In the genomic region with DNA sequence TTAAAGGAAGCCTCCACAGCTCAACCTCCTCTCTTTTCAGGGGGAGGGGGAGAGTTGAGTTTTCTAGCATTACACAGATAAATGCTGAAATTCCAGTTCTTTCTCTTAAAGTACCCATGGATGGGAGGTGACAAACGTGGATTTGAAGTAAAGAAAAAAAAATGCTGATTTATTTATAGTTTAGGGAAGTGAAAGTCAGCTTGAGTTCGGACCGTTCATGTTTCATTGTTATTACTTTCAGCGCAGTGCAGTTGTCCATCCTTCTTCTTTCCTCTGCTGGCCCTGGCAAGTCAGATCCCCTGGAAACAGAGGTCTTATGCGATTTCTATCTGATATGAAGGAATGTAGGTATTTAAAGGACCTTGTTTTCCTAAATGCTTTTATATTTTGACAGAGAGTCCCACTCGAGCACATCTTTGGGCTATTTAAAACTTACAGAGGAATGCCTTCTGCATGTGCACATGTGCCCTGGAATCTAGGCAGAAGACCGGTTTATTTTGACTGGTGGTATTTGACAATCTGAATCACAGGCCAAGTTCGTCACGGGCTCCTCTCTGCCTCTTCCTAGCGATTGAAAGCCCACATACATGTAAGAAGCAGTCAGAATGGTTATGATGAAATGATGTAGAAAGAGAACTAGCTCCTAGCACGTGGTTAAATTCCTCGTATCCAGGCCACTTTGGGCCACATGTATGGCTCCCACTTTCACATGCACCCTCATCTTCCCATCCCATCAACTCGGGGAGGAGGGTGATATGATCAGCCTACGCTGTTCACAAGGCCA, we compare ENCODE assay signal across 12 cellular contexts.
DNase-seq lines count a peak whose midpoint lies in the region; ATAC-seq and TF ChIP-seq lines count a peak whose summit lies in the region.
"Had no signal": no experiment of that assay in that cellular context is flagged by ENCODE, and none has a peak within 500 bp of the region (broad histone marks: within the 10 kb centered on the region; RNA-seq: fewer than 3 reads in every experiment).

No MANE protein-coding gene starts in this region.

- peaks cover 3% of the 10 kb centered on the region for H3K9me3 Mint-ChIP-seq in activated naive CD8-positive, alpha-beta T cell treated with anti-CD3 and anti-CD28 coated beads, Interleukin-2, amount 50 U/mL, for 24 hours
- H3K9me3 Mint-ChIP-seq: activated CD4-positive, alpha-beta memory T cell treated with anti-CD3 and anti-CD28 coated beads for 36 hours had no signal

- peaks cover 2% of the 10 kb centered on the region for H3K27me3 Mint-ChIP-seq in activated naive CD8-positive, alpha-beta T cell treated with anti-CD3 and anti-CD28 coated beads, Interleukin-2, amount 50 U/mL, for 24 hours
- H3K27me3 Mint-ChIP-seq: activated CD4-positive, alpha-beta memory T cell treated with anti-CD3 and anti-CD28 coated beads for 36 hours had no signal

- no peaks in the 10 kb centered on the region for H3K36me3 Mint-ChIP-seq in activated naive CD8-positive, alpha-beta T cell treated with anti-CD3 and anti-CD28 coated beads, Interleukin-2, amount 50 U/mL, for 24 hours (ENCODE audit: low read depth)
- H3K36me3 Mint-ChIP-seq: activated CD4-positive, alpha-beta memory T cell treated with anti-CD3 and anti-CD28 coated beads for 36 hours had no signal

- peaks cover 20% of the 10 kb centered on the region for H3K4me1 Mint-ChIP-seq in activated naive CD8-positive, alpha-beta T cell treated with anti-CD3 and anti-CD28 coated beads, Interleukin-2, amount 50 U/mL, for 24 hours

- H3K27ac Mint-ChIP-seq in activated naive CD8-positive, alpha-beta T cell treated with anti-CD3 and anti-CD28 coated beads, Interleukin-2, amount 50 U/mL, for 24 hours = no peak overlapping the region
- H3K27ac Mint-ChIP-seq: activated CD4-positive, alpha-beta memory T cell treated with anti-CD3 and anti-CD28 coated beads for 36 hours had no signal

- DNase-seq in globus pallidus (ENCODE audit: low spot score) (peak; percentile 18), NCI-H446 (lab: John Stamatoyannopoulos, UW) (no peak)
- DNase-seq in stimulated activated CD4-positive, alpha-beta T cell treated with anti-CD3 and anti-CD28 coated beads, Interleukin-1b, Interleukin-23, amount 100 ng/mL, for 48 hours = no peak
- no peak for DNase-seq in activated naive CD8-positive, alpha-beta T cell treated with anti-CD3 and anti-CD28 coated beads, Interleukin-2, amount 50 U/mL, for 24 hours
- DNase-seq: activated CD4-positive, alpha-beta memory T cell treated with anti-CD3 and anti-CD28 coated beads for 36 hours; DMS79; NK-92 treated with Interleukin-12 subunit alpha and Interleukin-12 subunit beta, amount 100 ng/mL, for 24 hours; pancreas had no signal

- H3K4me3 Mint-ChIP-seq in activated naive CD8-positive, alpha-beta T cell treated with anti-CD3 and anti-CD28 coated beads, Interleukin-2, amount 50 U/mL, for 24 hours = no peak overlapping the region
- H3K4me3 Mint-ChIP-seq: activated CD4-positive, alpha-beta memory T cell treated with anti-CD3 and anti-CD28 coated beads for 36 hours had no signal

- ATAC-seq in GM18858 (IDR thresholded peaks at IDR 0.05; ENCODE audit: unreplicated experiment) (peak; percentile 70), GM21786 (IDR thresholded peaks at IDR 0.05; ENCODE audit: unreplicated experiment) (peak; percentile 85), HG03469 (IDR thresholded peaks at IDR 0.05; ENCODE audit: unreplicated experiment) (peak; percentile 79), SK-N-SH treated with all-trans-retinoic acid at 6 μM for 48 hours (no peak)
- no peak for ATAC-seq in activated naive CD8-positive, alpha-beta T cell treated with anti-CD3 and anti-CD28 coated beads, Interleukin-2, amount 50 U/mL, for 24 hours

TF ChIP-seq in SK-N-SH treated with all-trans-retinoic acid at 6 μM for 48 hours, 23 proteins besides CTCF, POLR2A, EP300 and RAD21 (continues in another document):
- TF ChIP-seq ZNF70 (CRISPR knock-in tag; IDR thresholded peaks at IDR 0.05) (no peak), PPARA (CRISPR knock-in tag; IDR thresholded peaks at IDR 0.05; ENCODE audit: borderline replicate concordance) (no peak), BACH2 (CRISPR knock-in tag; IDR thresholded peaks at IDR 0.05; ENCODE audit: borderline replicate concordance) (no peak), ZC3H10 (CRISPR knock-in tag; IDR thresholded peaks at IDR 0.05) (no peak), GLIS3 (CRISPR knock-in tag; IDR thresholded peaks at IDR 0.05) (no peak), RARB (CRISPR knock-in tag; IDR thresholded peaks at IDR 0.05) (no peak), ZFP3 (CRISPR knock-in tag; IDR thresholded peaks at IDR 0.05) (no peak), ESRRG (CRISPR knock-in tag; IDR thresholded peaks at IDR 0.05) (no peak), OSR1 (CRISPR knock-in tag; IDR thresholded peaks at IDR 0.05) (no peak)
- TF ChIP-seq, protein P1, sequence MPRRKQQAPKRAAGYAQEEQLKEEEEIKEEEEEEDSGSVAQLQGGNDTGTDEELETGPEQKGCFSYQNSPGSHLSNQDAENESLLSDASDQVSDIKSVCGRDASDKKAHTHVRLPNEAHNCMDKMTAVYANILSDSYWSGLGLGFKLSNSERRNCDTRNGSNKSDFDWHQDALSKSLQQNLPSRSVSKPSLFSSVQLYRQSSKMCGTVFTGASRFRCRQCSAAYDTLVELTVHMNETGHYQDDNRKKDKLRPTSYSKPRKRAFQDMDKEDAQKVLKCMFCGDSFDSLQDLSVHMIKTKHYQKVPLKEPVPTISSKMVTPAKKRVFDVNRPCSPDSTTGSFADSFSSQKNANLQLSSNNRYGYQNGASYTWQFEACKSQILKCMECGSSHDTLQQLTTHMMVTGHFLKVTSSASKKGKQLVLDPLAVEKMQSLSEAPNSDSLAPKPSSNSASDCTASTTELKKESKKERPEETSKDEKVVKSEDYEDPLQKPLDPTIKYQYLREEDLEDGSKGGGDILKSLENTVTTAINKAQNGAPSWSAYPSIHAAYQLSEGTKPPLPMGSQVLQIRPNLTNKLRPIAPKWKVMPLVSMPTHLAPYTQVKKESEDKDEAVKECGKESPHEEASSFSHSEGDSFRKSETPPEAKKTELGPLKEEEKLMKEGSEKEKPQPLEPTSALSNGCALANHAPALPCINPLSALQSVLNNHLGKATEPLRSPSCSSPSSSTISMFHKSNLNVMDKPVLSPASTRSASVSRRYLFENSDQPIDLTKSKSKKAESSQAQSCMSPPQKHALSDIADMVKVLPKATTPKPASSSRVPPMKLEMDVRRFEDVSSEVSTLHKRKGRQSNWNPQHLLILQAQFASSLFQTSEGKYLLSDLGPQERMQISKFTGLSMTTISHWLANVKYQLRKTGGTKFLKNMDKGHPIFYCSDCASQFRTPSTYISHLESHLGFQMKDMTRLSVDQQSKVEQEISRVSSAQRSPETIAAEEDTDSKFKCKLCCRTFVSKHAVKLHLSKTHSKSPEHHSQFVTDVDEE (CRISPR knock-in tag; IDR thresholded peaks at IDR 0.05) = no peak
- TF ChIP-seq, protein P2, sequence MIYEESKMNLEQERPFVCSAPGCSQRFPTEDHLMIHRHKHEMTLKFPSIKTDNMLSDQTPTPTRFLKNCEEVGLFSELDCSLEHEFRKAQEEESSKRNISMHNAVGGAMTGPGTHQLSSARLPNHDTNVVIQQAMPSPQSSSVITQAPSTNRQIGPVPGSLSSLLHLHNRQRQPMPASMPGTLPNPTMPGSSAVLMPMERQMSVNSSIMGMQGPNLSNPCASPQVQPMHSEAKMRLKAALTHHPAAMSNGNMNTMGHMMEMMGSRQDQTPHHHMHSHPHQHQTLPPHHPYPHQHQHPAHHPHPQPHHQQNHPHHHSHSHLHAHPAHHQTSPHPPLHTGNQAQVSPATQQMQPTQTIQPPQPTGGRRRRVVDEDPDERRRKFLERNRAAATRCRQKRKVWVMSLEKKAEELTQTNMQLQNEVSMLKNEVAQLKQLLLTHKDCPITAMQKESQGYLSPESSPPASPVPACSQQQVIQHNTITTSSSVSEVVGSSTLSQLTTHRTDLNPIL (CRISPR knock-in tag; IDR thresholded peaks at IDR 0.05; ENCODE audit: low read depth) = no peak
- TF ChIP-seq, protein P3, sequence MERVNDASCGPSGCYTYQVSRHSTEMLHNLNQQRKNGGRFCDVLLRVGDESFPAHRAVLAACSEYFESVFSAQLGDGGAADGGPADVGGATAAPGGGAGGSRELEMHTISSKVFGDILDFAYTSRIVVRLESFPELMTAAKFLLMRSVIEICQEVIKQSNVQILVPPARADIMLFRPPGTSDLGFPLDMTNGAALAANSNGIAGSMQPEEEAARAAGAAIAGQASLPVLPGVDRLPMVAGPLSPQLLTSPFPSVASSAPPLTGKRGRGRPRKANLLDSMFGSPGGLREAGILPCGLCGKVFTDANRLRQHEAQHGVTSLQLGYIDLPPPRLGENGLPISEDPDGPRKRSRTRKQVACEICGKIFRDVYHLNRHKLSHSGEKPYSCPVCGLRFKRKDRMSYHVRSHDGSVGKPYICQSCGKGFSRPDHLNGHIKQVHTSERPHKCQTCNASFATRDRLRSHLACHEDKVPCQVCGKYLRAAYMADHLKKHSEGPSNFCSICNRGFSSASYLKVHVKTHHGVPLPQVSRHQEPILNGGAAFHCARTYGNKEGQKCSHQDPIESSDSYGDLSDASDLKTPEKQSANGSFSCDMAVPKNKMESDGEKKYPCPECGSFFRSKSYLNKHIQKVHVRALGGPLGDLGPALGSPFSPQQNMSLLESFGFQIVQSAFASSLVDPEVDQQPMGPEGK (CRISPR knock-in tag; IDR thresholded peaks at IDR 0.05; ENCODE audit: borderline replicate concordance) = no peak
- TF ChIP-seq, protein P4, sequence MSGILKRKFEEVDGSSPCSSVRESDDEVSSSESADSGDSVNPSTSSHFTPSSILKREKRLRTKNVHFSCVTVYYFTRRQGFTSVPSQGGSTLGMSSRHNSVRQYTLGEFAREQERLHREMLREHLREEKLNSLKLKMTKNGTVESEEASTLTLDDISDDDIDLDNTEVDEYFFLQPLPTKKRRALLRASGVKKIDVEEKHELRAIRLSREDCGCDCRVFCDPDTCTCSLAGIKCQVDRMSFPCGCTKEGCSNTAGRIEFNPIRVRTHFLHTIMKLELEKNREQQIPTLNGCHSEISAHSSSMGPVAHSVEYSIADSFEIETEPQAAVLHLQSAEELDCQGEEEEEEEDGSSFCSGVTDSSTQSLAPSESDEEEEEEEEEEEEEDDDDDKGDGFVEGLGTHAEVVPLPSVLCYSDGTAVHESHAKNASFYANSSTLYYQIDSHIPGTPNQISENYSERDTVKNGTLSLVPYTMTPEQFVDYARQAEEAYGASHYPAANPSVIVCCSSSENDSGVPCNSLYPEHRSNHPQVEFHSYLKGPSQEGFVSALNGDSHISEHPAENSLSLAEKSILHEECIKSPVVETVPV (CRISPR knock-in tag; IDR thresholded peaks at IDR 0.05) = no peak

Comparison
In these comparisons a context has a peak if more than half of its experiments do, and no peak if none do; other contexts are left out.
1. ATAC-seq: peak in GM18858 (single experiment), GM21786 (single experiment) and HG03469 (single experiment); none in SK-N-SH treated with all-trans-retinoic acid at 6 μM for 48 hours (single experiment) and activated naive CD8-positive, alpha-beta T cell treated with anti-CD3 and anti-CD28 coated beads, Interleukin-2, amount 50 U/mL, for 24 hours (single experiment).